Comparison of ENCODE assay signal across 13 cellular contexts in genomic region chr5:111563041-111563822, GRCh38. TPM values are rescaled to one million over a fixed set of nuclear protein-coding genes. Genes with fewer than 3 reads are reported as not detected.
A peak's percentile ranks its signal among the peaks of the same experiment; 100 is the strongest.
DNase-seq lines count a peak whose midpoint lies in the region; TF ChIP-seq lines count a peak whose summit lies in the region.
"Had no signal": no experiment of that assay in that cellular context is flagged by ENCODE, and none has a peak within 500 bp of the region (broad histone marks: within the 10 kb centered on the region; RNA-seq: fewer than 3 reads in every experiment).

No MANE protein-coding gene starts in this region.

- no peaks in the 10 kb centered on the region for H3K36me3 Mint-ChIP-seq in activated T-cell treated with anti-CD3 and anti-CD28 coated beads, Interleukin-2, amount 50 U/mL, for 24 hours (ENCODE audit: low read depth)

- no peaks in the 10 kb centered on the region for H4K20me1 ChIP-seq in SK-N-SH (ENCODE audit: insufficient read depth)

- no peaks in the 10 kb centered on the region; a peak in 1 of 4 replicates for H3K4me1 ChIP-seq in SK-N-SH (ENCODE audit: control insufficient read depth in 1 of 2, insufficient read depth in 2 of 2, low read depth in 1 of 2, low read length in 1 of 2)

- no peaks in the 10 kb centered on the region for H3F3A ChIP-seq in SK-N-SH (replicated peaks; ENCODE audit: insufficient read depth)

- H3K4me2 ChIP-seq in SK-N-SH: no peak overlapping the region

- no peak overlapping the region for H3K4me3 ChIP-seq in SK-N-SH (ENCODE audit: low read depth in 2 of 2, low read length in 1 of 2)
- H3K4me3 ChIP-seq in fibroblast of mammary gland (ENCODE audit: control insufficient read depth, low read depth, low read length): no peak overlapping the region
- H3K4me3 ChIP-seq: dorsolateral prefrontal cortex had no signal

- no peaks in the 10 kb centered on the region; the same call in 1 of the 2 replicates for H3K9me3 ChIP-seq in SK-N-SH

- H3K27me3 Mint-ChIP-seq in activated T-cell treated with anti-CD3 and anti-CD28 coated beads, Interleukin-2, amount 50 U/mL, for 24 hours: peaks cover 14% of the 10 kb centered on the region

- H2AFZ ChIP-seq in SK-N-SH (ENCODE audit: low read depth): no peak overlapping the region

- H3K79me2 ChIP-seq in SK-N-SH (ENCODE audit: insufficient read depth): no peaks in the 10 kb centered on the region

- no peaks in the 10 kb centered on the region for H3K9me2 ChIP-seq in SK-N-SH

- peak in 1 of 2 experiments; percentile 6; a peak in 1 of 4 replicates for TF ChIP-seq EP300 in SK-N-SH (IDR thresholded peaks at IDR 0.05; ENCODE audit: borderline replicate concordance in 1 of 2, low read depth in 1 of 2, low read length in 1 of 2)

- H3K4me3 Mint-ChIP-seq in activated T-cell treated with anti-CD3 and anti-CD28 coated beads, Interleukin-2, amount 50 U/mL, for 24 hours: no peak overlapping the region
- H3K4me3 Mint-ChIP-seq: CD4-positive, alpha-beta memory T cell had no signal

- H3K4me1 Mint-ChIP-seq in activated T-cell treated with anti-CD3 and anti-CD28 coated beads, Interleukin-2, amount 50 U/mL, for 24 hours (ENCODE audit: low read depth): no peaks in the 10 kb centered on the region
- H3K4me1 Mint-ChIP-seq: CD4-positive, alpha-beta memory T cell had no signal

- POLR2A ChIA-PET in SK-N-SH (lab: Yijun Ruan, JAX): no interaction called here

- CTCF ChIA-PET in SK-N-SH (lab: Yijun Ruan, JAX): interaction anchor here (1.0 to 1.5 kb wide), 5 partner anchors 9 to 597 kb away, joined by 3 to 5 read pairs (median 4); no protein-coding TSS in a partner anchor

- no peaks in the 10 kb centered on the region for H3K36me3 ChIP-seq in SK-N-SH (replicated peaks in 1 of 2; ENCODE audit: control insufficient read depth in 1 of 2, insufficient read depth in 2 of 2, low read length in 1 of 2)

- H3K27ac ChIP-seq in SK-N-SH (ENCODE audit: low read depth in 2 of 2, low read length in 1 of 2): peak overlapping the region; percentile 53 to 65; a peak in 3 of 4 replicates
- H3K27ac ChIP-seq: dorsolateral prefrontal cortex had no signal

- H3K9me3 Mint-ChIP-seq in activated T-cell treated with anti-CD3 and anti-CD28 coated beads, Interleukin-2, amount 50 U/mL, for 24 hours: peaks cover 5% of the 10 kb centered on the region

- H3K27me3 ChIP-seq in SK-N-SH (ENCODE audit: insufficient read depth): no peaks in the 10 kb centered on the region
- H3K27me3 ChIP-seq: dorsolateral prefrontal cortex had no signal

- DNase-seq in CMK (ENCODE audit: low read depth) (peak; percentile 76), SK-N-SH (no peak), fibroblast of mammary gland (ENCODE audit: low read depth) (peak; percentile 81), mucosa of gallbladder (ENCODE audit: low spot score) (peak; percentile 41), GOT3 (lab: John Stamatoyannopoulos, UW) (no peak), hippocampal formation (lab: John Stamatoyannopoulos, UW) (no peak), COLO829 (ENCODE audit: low spot score) (no peak)
- no peak for DNase-seq in activated T-cell treated with anti-CD3 and anti-CD28 coated beads, Interleukin-2, amount 50 U/mL, for 24 hours
- DNase-seq: activated CD4-positive, alpha-beta T cell treated with anti-CD3 and anti-CD28 coated beads, Interleukin-2, amount 50 U/mL, for 4 hours; activated naive CD4-positive, alpha-beta T cell; CD4-positive, alpha-beta memory T cell; dorsolateral prefrontal cortex; NCI-H1417 had no signal

- no peak overlapping the region for H3K27ac Mint-ChIP-seq in activated T-cell treated with anti-CD3 and anti-CD28 coated beads, Interleukin-2, amount 50 U/mL, for 24 hours
- H3K27ac Mint-ChIP-seq: CD4-positive, alpha-beta memory T cell had no signal

- no peak for TF ChIP-seq CTCF in SK-N-SH (IDR thresholded peaks at IDR 0.05)
- TF ChIP-seq CTCF in fibroblast of mammary gland (conservative IDR thresholded peaks at IDR 0.05; ENCODE audit: control insufficient read depth, insufficient read depth, low read depth, low read length): no peak

- 58% methylated on average over 6 of the region's 6 CpGs for WGBS in SK-N-SH (ENCODE audit: low lambda C conversion rate)

- no peak for TF ChIP-seq RAD21 in SK-N-SH (IDR thresholded peaks at IDR 0.05; ENCODE audit: low read length)

- H3K9ac ChIP-seq in SK-N-SH: no peak overlapping the region

TF ChIP-seq in SK-N-SH, 30 proteins besides CTCF, POLR2A, EP300 and RAD21:
- TF ChIP-seq POLR2AphosphoS5 (IDR thresholded peaks at IDR 0.05; ENCODE audit: low read depth, low read length) (peak; percentile 43; the same call in 1 of the 2 replicates), FOXM1 (IDR thresholded peaks at IDR 0.05; ENCODE audit: low read depth) (no peak), JUND (IDR thresholded peaks at IDR 0.05) (0 out of 2 replicates have a peak, but pooled peaks have one; percentile 11), TCF12 (IDR thresholded peaks at IDR 0.05) (peak; percentile 74), USF1 (IDR thresholded peaks at IDR 0.05; ENCODE audit: borderline replicate concordance, low read depth) (peak; percentile 52; the same call in 1 of the 2 replicates), REST (IDR thresholded peaks at IDR 0.05; ENCODE audit: low read depth, low read length) (no peak), MAX (IDR thresholded peaks at IDR 0.05; ENCODE audit: low read depth) (no peak), IRF3 (IDR thresholded peaks at IDR 0.05; ENCODE audit: low read depth, low read length) (no peak), PBX3 (IDR thresholded peaks at IDR 0.05) (peak; percentile 58)

RNA-seq across cellular contexts. Expression of gene STARD4, which starts 50.9 kb away (rescaled TPM):
- 10.0 and 11.0 TPM in 2 replicates for polyA plus RNA-seq in SK-N-SH (2012; rRNA removed)
- polyA plus RNA-seq in SK-N-SH (2012; cell fraction: cytosol; rRNA removed): 13.2 and 16.1 TPM in 2 replicates
- polyA plus RNA-seq in SK-N-SH (2012; cell fraction: nucleus; rRNA removed): 8.9 and 18.8 TPM in 2 replicates
- total RNA-seq in mucosa of gallbladder: 40.7 TPM

Comparison
In these comparisons a context has a peak if more than half of its experiments do, and no peak if none do; other contexts are left out.
1. DNase-seq: peak in CMK (single experiment), fibroblast of mammary gland (single experiment) and mucosa of gallbladder (single experiment); none in SK-N-SH (single experiment), GOT3 (single experiment), hippocampal formation (0 of 2), COLO829 (single experiment) and activated T-cell treated with anti-CD3 and anti-CD28 coated beads, Interleukin-2, amount 50 U/mL, for 24 hours (single experiment).